Comparison of ENCODE assay signal across 21 cellular contexts in the genomic region with DNA sequence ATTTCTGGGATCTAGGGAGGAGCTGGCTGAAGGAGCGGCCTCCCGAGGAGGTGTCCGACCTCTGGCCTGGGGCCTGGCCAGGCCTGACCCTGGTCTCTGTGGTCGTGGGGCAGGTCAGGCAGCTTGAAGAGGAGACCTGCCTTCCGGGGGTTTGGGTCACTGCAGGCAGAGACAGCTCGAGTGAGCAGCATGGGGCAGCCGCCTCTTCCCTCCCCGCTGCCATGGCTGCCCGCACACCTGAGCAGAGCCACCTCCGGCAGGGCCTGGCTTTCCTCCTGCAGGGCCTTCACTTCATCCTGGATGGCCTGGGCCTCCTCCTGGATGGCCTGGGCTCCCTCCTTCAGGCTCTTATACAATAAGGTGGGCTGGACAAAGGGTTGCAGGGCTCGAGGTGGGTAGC. TPM values are rescaled to one million over a fixed set of nuclear protein-coding genes. Genes with fewer than 3 reads are reported as not detected.
"Had no signal": no experiment of that assay in that cellular context is flagged by ENCODE, and none has a peak within 500 bp of the region (broad histone marks: within the 10 kb centered on the region; RNA-seq: fewer than 3 reads in every experiment).

No MANE protein-coding gene starts in this region.

- H3K27ac ChIP-seq: brain microvascular endothelial cell, esophagus squamous epithelium, lower lobe of right lung, ovary, sigmoid colon, spleen, stomach had no signal

- H3K4me3 Mint-ChIP-seq: activated T-helper 17 cell treated with anti-CD3 and anti-CD28 coated beads, Interleukin-2, amount 50 U/mL, for 72 hours; mesothelial cell of epicardium had no signal

- H3K36me3 Mint-ChIP-seq: mesothelial cell of epicardium had no signal

- H3K4me1 ChIP-seq: esophagus squamous epithelium, lower lobe of right lung, sigmoid colon, spleen, stomach had no signal

- DNase-seq: activated CD4-positive, alpha-beta T cell treated with anti-CD3 and anti-CD28 coated beads, Interleukin-2, amount 50 U/mL, for 4 hours; activated CD4-positive, CD25-positive, alpha-beta regulatory T cell treated with anti-CD3 and anti-CD28 coated beads, Interleukin-2, amount 50 U/mL, for 72 hours; activated naive CD4-positive, alpha-beta T cell treated with Interleukin-2 at 50 U/mL for 16 hours; anterior cingulate cortex; brain microvascular endothelial cell; cerebellar nuclear complex; effector CD8-positive, alpha-beta T cell; esophagus squamous epithelium; hypothalamus; lower lobe of right lung; ovary; sigmoid colon; spleen; stimulated activated CD4-positive, alpha-beta T cell treated with anti-CD3 and anti-CD28 coated beads, Interleukin-1b, Interleukin-23, amount 100 ng/mL, for 48 hours; stomach; T-helper 9 cell had no signal

- H3K4me1 Mint-ChIP-seq: activated T-helper 17 cell treated with anti-CD3 and anti-CD28 coated beads, Interleukin-2, amount 50 U/mL, for 72 hours; mesothelial cell of epicardium had no signal

- FAIRE-seq: endothelial cell of umbilical vein, urothelium cell line had no signal

- H3K4me3 ChIP-seq: esophagus squamous epithelium, lower lobe of right lung, ovary, sigmoid colon, spleen, stomach had no signal

- H3K27ac Mint-ChIP-seq: activated T-helper 17 cell treated with anti-CD3 and anti-CD28 coated beads, Interleukin-2, amount 50 U/mL, for 72 hours; mesothelial cell of epicardium had no signal

- H3K9me3 Mint-ChIP-seq: activated T-helper 17 cell treated with anti-CD3 and anti-CD28 coated beads, Interleukin-2, amount 50 U/mL, for 72 hours; mesothelial cell of epicardium had no signal

- H3K36me3 ChIP-seq: brain microvascular endothelial cell, esophagus squamous epithelium, lower lobe of right lung, ovary, sigmoid colon, spleen, stomach had no signal

- H3K9me3 ChIP-seq: esophagus squamous epithelium, lower lobe of right lung, ovary, sigmoid colon, spleen, stomach had no signal

- ATAC-seq: activated T-helper 17 cell treated with anti-CD3 and anti-CD28 coated beads, Interleukin-2, amount 50 U/mL, for 72 hours; lower lobe of right lung had no signal

- H3K27me3 ChIP-seq: brain microvascular endothelial cell, esophagus squamous epithelium, ovary, sigmoid colon, spleen, stomach had no signal

- H3K27me3 Mint-ChIP-seq: activated T-helper 17 cell treated with anti-CD3 and anti-CD28 coated beads, Interleukin-2, amount 50 U/mL, for 72 hours had no signal

RNA-seq across cellular contexts. Expression of a gene that starts 8.0 kb away (rescaled TPM):
- polyA plus RNA-seq: neural cell had no signal
